31 cellular contexts compared by ENCODE assay signal in genomic region chr4:140450352-140450751, GRCh38.
"Had no signal": no experiment of that assay in that cellular context is flagged by ENCODE, and none has a peak within 500 bp of the region (broad histone marks: within the 10 kb centered on the region; RNA-seq: fewer than 3 reads in every experiment).

No MANE protein-coding gene starts in this region.

- H3K27ac ChIP-seq: ascending aorta, PC-9 had no signal

- DNase-seq: activated CD4-positive, alpha-beta T cell treated with anti-CD3 and anti-CD28 coated beads for 36 hours; activated CD4-positive, alpha-beta T cell treated with anti-CD3 and anti-CD28 coated beads, Interleukin-2, amount 10 ng/mL, durations not matched to agents 7 days and 5 days; activated CD4-positive, alpha-beta T cell treated with anti-CD3 and anti-CD28 coated beads, Interleukin-2, amount 50 U/mL, for 48 hours; activated CD8-positive, alpha-beta T cell treated with anti-CD3 and anti-CD28 coated beads, Interleukin-2, amount 10 ng/mL, durations not matched to agents 7 days and 5 days; activated gamma-delta T cell; activated naive CD4-positive, alpha-beta T cell treated with Interleukin-2 at 50 U/mL for 16 hours; activated naive CD8-positive, alpha-beta T cell treated with anti-CD3 and anti-CD28 coated beads, Interleukin-2, amount 10 ng/mL, durations not matched to agents 7 days and 5 days; activated T-cell treated with anti-CD3 and anti-CD28 coated beads, Interleukin-2, amount 50 U/mL, for 24 hours; amygdala; central memory CD4-positive, alpha-beta T cell; Kasumi-1; KG1; NCI-H1048; NCI-H1417; NCI-H146; NCI-H187; NCI-H2029 treated with DMSO at 0.1 percent for 48 hours; NCI-H2107; NCI-H226; NCI-H510A treated with DMSO at 0.1 percent for 48 hours; NCI-H526 treated with DMSO at 0.1 percent for 48 hours; NCI-H82; NK-92 treated with Interleukin-12 subunit alpha and Interleukin-12 subunit beta, amount 100 ng/mL, for 24 hours; PC-9; Right ventricle myocardium superior; SW 1271; T-helper 1 cell; T-helper 2 cell; T-helper 9 cell had no signal

- ATAC-seq: activated CD4-positive, alpha-beta T cell treated with anti-CD3 and anti-CD28 coated beads for 36 hours; activated CD8-positive, alpha-beta T cell treated with anti-CD3 and anti-CD28 coated beads, Interleukin-2, amount 10 ng/mL, durations not matched to agents 7 days and 5 days had no signal

- FAIRE-seq: RCC 7860 had no signal
